ENCODE assay signal across 9 cellular contexts in genomic region chr1:109762821-109763645, GRCh38. TPM values are rescaled to one million over a fixed set of nuclear protein-coding genes. Genes with fewer than 3 reads are reported as not detected.
A peak's percentile ranks its signal among the peaks of the same experiment; 100 is the strongest.
DNase-seq lines count a peak whose midpoint lies in the region; ATAC-seq and TF ChIP-seq lines count a peak whose summit lies in the region.
"Had no signal": no experiment of that assay in that cellular context is flagged by ENCODE, and none has a peak within 500 bp of the region (broad histone marks: within the 10 kb centered on the region; RNA-seq: fewer than 3 reads in every experiment).

No MANE protein-coding gene starts in this region.

- WGBS in esophagus squamous epithelium, 2 donors = 55 to 67% methylated on average over 8 of the region's 11 CpGs

- no peaks in the 10 kb centered on the region for H3K27me3 ChIP-seq in A673 (replicated peaks; ENCODE audit: insufficient read depth, low read depth, low read length, poor library complexity)
- no peaks in the 10 kb centered on the region for H3K27me3 ChIP-seq in esophagus squamous epithelium

- ATAC-seq in GM18861 (IDR thresholded peaks at IDR 0.05; ENCODE audit: unreplicated experiment) = no peak

- H3K27ac ChIP-seq in A673 (ENCODE audit: low read depth, low read length, poor library complexity, severe bottlenecking) = no peak overlapping the region
- no peak overlapping the region for H3K27ac ChIP-seq in esophagus squamous epithelium

- POLR2A ChIA-PET in A673 (lab: Charles Lee; ENCODE audit: low non-redundant PET) = no interaction called here

- CTCF ChIA-PET in A673 (lab: Charles Lee) = no interaction called here

- TF ChIP-seq CTCF in A673 (conservative IDR thresholded peaks at IDR 0.05; ENCODE audit: low read depth, low read length) = no peak
- no peak for TF ChIP-seq CTCF in esophagus squamous epithelium (IDR thresholded peaks at IDR 0.05)

- DNase-seq in A673 (ENCODE audit: low spot score) = peak; percentile 24
- DNase-seq in Kasumi-1 (lab: John Stamatoyannopoulos, UW) = peak; percentile 50 to 71
- peak; percentile 67 for DNase-seq in astrocyte of the hippocampus (ENCODE audit: low read depth, low spot score)
- peak; percentile 30 for DNase-seq in medulla oblongata (ENCODE audit: extremely low spot score)
- DNase-seq in esophagus squamous epithelium (lab: John Stamatoyannopoulos, UW) = no peak
- DNase-seq in stimulated activated CD4-positive, alpha-beta T cell treated with anti-CD3 and anti-CD28 coated beads, Interleukin-2, amount 100 ng/mL, for 24 hours = no peak
- no peak for DNase-seq in NCI-H526 treated with DMSO at 0.1 percent for 48 hours (lab: John Stamatoyannopoulos, UW)
- DNase-seq: DMS 273 treated with DMSO at 0.1 percent for 48 hours had no signal

- TF ChIP-seq POLR2A in esophagus squamous epithelium (IDR thresholded peaks at IDR 0.05) = no peak

- H3K36me3 ChIP-seq in A673 (ENCODE audit: insufficient read depth, low read length, poor library complexity, severe bottlenecking) = no peaks in the 10 kb centered on the region
- H3K36me3 ChIP-seq in esophagus squamous epithelium = no peaks in the 10 kb centered on the region

- intact Hi-C loops in A673 (cut with micrococcal nuclease; ENCODE audit: unreplicated experiment) (no loop called here), esophagus squamous epithelium (cut with DNase I) (no loop called here)

- H3K4me1 ChIP-seq in A673 (ENCODE audit: insufficient read depth, low read length, poor library complexity, severe bottlenecking) = no peaks in the 10 kb centered on the region
- peaks cover 4 to 9% (median 8%) of the 10 kb centered on the region in 3 donors for H3K4me1 ChIP-seq in esophagus squamous epithelium

- BruUV-seq in A673 (replicated peaks; lab: Mats Ljungman, UMichigan) = no TSS peak

- H3K9me3 ChIP-seq in A673 (ENCODE audit: low read depth, low read length, poor library complexity, severe bottlenecking) (no peaks in the 10 kb centered on the region), esophagus squamous epithelium (no peaks in the 10 kb centered on the region)

- H3K4me3 ChIP-seq in A673 (ENCODE audit: low read depth, low read length, poor library complexity, severe bottlenecking) = no peak overlapping the region
- no peak overlapping the region for H3K4me3 ChIP-seq in esophagus squamous epithelium

RNA-seq across cellular contexts. Expression of gene EPS8L3, which starts 0.7 kb away (rescaled TPM):
- total RNA-seq in A673 (2021) = not detected in 2 replicates
- under 1 TPM in 1 of 4 donors, not detected in 3; 0.19 TPM for total RNA-seq in esophagus squamous epithelium

RNA-seq across cellular contexts. Expression of gene GSTM3, which starts 22.2 kb away (rescaled TPM):
- total RNA-seq in A673 (2021) (72.2 and 73.4 TPM in 2 replicates), esophagus squamous epithelium (100 to 1,000 TPM in 2 of 4 donors, 10 to 100 TPM in 2; 86.2 to 273 (median 150) TPM)

RNA-seq across cellular contexts. Expression of gene GSTM5, which starts 51.0 kb away (rescaled TPM):
- total RNA-seq in A673 (2021) (0.13 and 0.43 TPM in 2 replicates), esophagus squamous epithelium (1 to 10 TPM in 2 of 4 donors, not detected in 2; 2.2 to 4.6 TPM)

Comparison
In these comparisons a context has a peak if more than half of its experiments do, and no peak if none do; other contexts are left out.
1. DNase-seq: peak in A673 (single experiment), Kasumi-1 (2 of 2), astrocyte of the hippocampus (single experiment) and medulla oblongata (single experiment); none in esophagus squamous epithelium (single experiment), stimulated activated CD4-positive, alpha-beta T cell treated with anti-CD3 and anti-CD28 coated beads, Interleukin-2, amount 100 ng/mL, for 24 hours (0 of 2) and NCI-H526 treated with DMSO at 0.1 percent for 48 hours (single experiment).